Comparison of ENCODE assay signal across 13 cellular contexts in the genomic region with DNA sequence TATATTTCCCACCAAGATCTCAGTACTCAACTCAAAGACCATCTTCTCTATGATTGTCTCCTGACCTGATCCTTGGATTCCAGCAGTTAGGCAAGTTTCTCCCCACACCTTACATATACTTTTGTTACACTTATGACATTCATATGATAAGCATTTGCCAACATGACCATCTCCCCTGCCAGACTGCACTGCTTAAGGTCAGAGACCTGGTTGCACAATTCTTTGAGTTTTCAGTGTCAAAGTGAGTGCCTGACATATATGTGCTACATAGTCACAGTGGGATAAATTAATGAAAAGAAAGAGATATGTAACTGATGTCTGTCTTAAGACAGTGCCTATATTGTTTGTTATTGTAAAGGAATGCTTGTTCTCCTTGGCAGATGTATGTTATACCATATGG. TPM values are rescaled to one million over a fixed set of nuclear protein-coding genes. Genes with fewer than 3 reads are reported as not detected.
DNase-seq lines count a peak whose midpoint lies in the region; ATAC-seq, FAIRE-seq and TF ChIP-seq lines count a peak whose summit lies in the region.
"Had no signal": no experiment of that assay in that cellular context is flagged by ENCODE, and none has a peak within 500 bp of the region (broad histone marks: within the 10 kb centered on the region; RNA-seq: fewer than 3 reads in every experiment).

No MANE protein-coding gene starts in this region.

- TF ChIP-seq EP300 in HepG2 (IDR thresholded peaks at IDR 0.05; ENCODE audit: low read depth in 2 of 2, low read length in 2 of 2) (no peak), HepG2 (CRISPR knock-in tag; IDR thresholded peaks at IDR 0.05; ENCODE audit: borderline replicate concordance) (no peak)

- no peak overlapping the region for H3K23ac ChIP-seq in IMR-90 (ENCODE audit: low read depth, low read length)

- no peak overlapping the region for H2AK9ac ChIP-seq in IMR-90 (replicated peaks; ENCODE audit: low read depth, low read length, poor library complexity)

- H3K79me2 ChIP-seq in HepG2 (ENCODE audit: insufficient read depth, low read length), result peaks cover 8% of the 10 kb centered on the region

- H3K18ac ChIP-seq in IMR-90 (ENCODE audit: low read depth, low read length), result no peak overlapping the region

- H2BK5ac ChIP-seq in IMR-90 (ENCODE audit: low read depth, low read length, poor library complexity, severe bottlenecking), result no peak overlapping the region

- H3K4me3 ChIP-seq in IMR-90 (ENCODE audit: insufficient read depth, low read depth, low read length), result no peak overlapping the region
- H3K4me3 ChIP-seq in HepG2 (replicated peaks in 1 of 3; ENCODE audit: insufficient read depth in 1 of 3, low read depth in 2 of 3, low read length in 3 of 3), result no peak overlapping the region

- no peak overlapping the region for H2AK5ac ChIP-seq in IMR-90 (ENCODE audit: low read depth, low read length)

- no peak overlapping the region for H2BK15ac ChIP-seq in IMR-90 (ENCODE audit: low read depth, low read length)

- H3K56ac ChIP-seq in IMR-90 (ENCODE audit: extremely low read depth, insufficient read depth, low read length), result no peak overlapping the region

- H2BK20ac ChIP-seq in IMR-90 (ENCODE audit: low read depth, low read length), result no peak overlapping the region

- H4K8ac ChIP-seq in IMR-90 (ENCODE audit: low read depth in 2 of 2, low read length in 2 of 2), result no peak overlapping the region

- FAIRE-seq in HepG2 (lab: Jason Lieb, UNC), result no peak
- FAIRE-seq in urothelium cell line (lab: Jason Lieb, UNC), result no peak

- no peaks in the 10 kb centered on the region for H3K9me1 ChIP-seq in IMR-90 (ENCODE audit: insufficient read depth, low read length)

- H3K4me2 ChIP-seq in IMR-90 (ENCODE audit: low read depth, low read length), result no peak overlapping the region
- H3K4me2 ChIP-seq in HepG2 (ENCODE audit: low read depth, low read length), result no peak overlapping the region

- TF ChIP-seq RAD21 in IMR-90 (IDR thresholded peaks at IDR 0.05; ENCODE audit: low read length) (no peak), HepG2 (CRISPR knock-in tag; IDR thresholded peaks at IDR 0.05) (no peak)

- peaks cover 5 to 9% of the 10 kb centered on the region in 2 experiments; a peak in 3 of 4 replicates for H3K79me1 ChIP-seq in IMR-90 (ENCODE audit: low read depth in 1 of 2, low read length in 2 of 2)

- TF ChIP-seq CTCF in IMR-90 (conservative IDR thresholded peaks at IDR 0.05; ENCODE audit: low read depth, low read length), result no peak
- TF ChIP-seq CTCF in HepG2 (CRISPR knock-in tag; IDR thresholded peaks at IDR 0.05), result no peak

- POLR2A ChIA-PET in IMR-90 (lab: Charles Lee; ENCODE audit: unreplicated experiment), result no interaction called here
- POLR2A ChIA-PET in HepG2 (lab: Yijun Ruan, JAX), result interaction anchor here (0.7 kb wide), 1 partner anchor 34 kb away, joined by 3 read pairs; no protein-coding TSS in a partner anchor

- TF ChIP-seq POLR2A in IMR-90 (IDR thresholded peaks at IDR 0.05; ENCODE audit: low read depth, low read length) (no peak), erythroblast (IDR thresholded peaks at IDR 0.05; ENCODE audit: low read length) (no peak), HepG2 (IDR thresholded peaks at IDR 0.05; ENCODE audit: insufficient read depth in 1 of 2, low read depth in 2 of 2, low read length in 2 of 2) (no peak)

- CTCF ChIA-PET in IMR-90 (lab: Yijun Ruan, JAX), result interaction anchor here (0.6 kb wide), 1 partner anchor 229 kb away, joined by 3 read pairs; no protein-coding TSS in a partner anchor
- CTCF ChIA-PET in HepG2 (lab: Yijun Ruan, JAX; ENCODE audit: low intra/inter-chr PET ratio, low total read pairs), result no interaction called here

- H3K14ac ChIP-seq in IMR-90 (replicated peaks; ENCODE audit: low read depth, low read length), result no peak overlapping the region

- H3K27me3 ChIP-seq in IMR-90 (ENCODE audit: control insufficient read depth, insufficient read depth, low read length) (no peaks in the 10 kb centered on the region), HepG2 (ENCODE audit: control insufficient read depth in 1 of 2, insufficient read depth in 2 of 2, low read length in 2 of 2) (no peaks in the 10 kb centered on the region)
- H3K27me3 ChIP-seq: BE2C had no signal

- BruUV-seq in IMR-90 (replicated peaks; lab: Mats Ljungman, UMichigan) (no TSS peak), HepG2 (replicated peaks; lab: Mats Ljungman, UMichigan) (no TSS peak)

- no peak overlapping the region for H4K5ac ChIP-seq in IMR-90 (ENCODE audit: low read depth, low read length)

- H3K4me1 ChIP-seq in IMR-90 (ENCODE audit: control insufficient read depth, insufficient read depth, low read length) (peaks cover 2% of the 10 kb centered on the region), HepG2 (ENCODE audit: insufficient read depth, low read length) (peaks cover 22% of the 10 kb centered on the region)
- H3K4me1 ChIP-seq: BE2C had no signal

- H4K20me1 ChIP-seq in IMR-90 (ENCODE audit: insufficient read depth, low read length) (peaks cover 7% of the 10 kb centered on the region), HepG2 (ENCODE audit: insufficient read depth, low read length) (peaks cover 4% of the 10 kb centered on the region)

- H3K36me3 ChIP-seq in IMR-90 (ENCODE audit: control insufficient read depth, insufficient read depth, low read length), result no peaks in the 10 kb centered on the region
- no peaks in the 10 kb centered on the region for H3K36me3 ChIP-seq in HepG2 (replicated peaks in 1 of 2; ENCODE audit: control insufficient read depth in 1 of 2, insufficient read depth in 2 of 2, low read length in 2 of 2)
- H3K36me3 ChIP-seq: BE2C had no signal

- H2AFZ ChIP-seq in IMR-90 (replicated peaks; ENCODE audit: low read length, poor library complexity) (no peak overlapping the region), HepG2 (ENCODE audit: low read length) (no peak overlapping the region)

- H3K9me3 ChIP-seq in IMR-90 (ENCODE audit: control insufficient read depth, insufficient read depth, low read length) (no peaks in the 10 kb centered on the region), HepG2 (ENCODE audit: low read length) (no peaks in the 10 kb centered on the region)
- H3K9me3 ChIP-seq: BE2C had no signal

- H3K27ac ChIP-seq in IMR-90 (ENCODE audit: insufficient read depth, low read length) (no peak overlapping the region), HepG2 (ENCODE audit: extremely low read length, insufficient read depth, low read length) (no peak overlapping the region)

- H2BK120ac ChIP-seq in IMR-90 (ENCODE audit: low read depth, low read length), result no peak overlapping the region

- dilution Hi-C loops in IMR-90 (cut with HindIII; ENCODE audit: low sequenced_read_pairs, unreplicated experiment), result no loop called here

- intact Hi-C loops in IMR-90 (cut with micrococcal nuclease), result loop anchor here (5.0 kb wide), 1 partner anchor 113 kb away; a partner anchor contains a TSS
- intact Hi-C loops in HepG2 (cut with micrococcal nuclease; ENCODE audit: unreplicated experiment), result no loop called here
- intact Hi-C loops in posterior vena cava (cut with DNase I), result no loop called here

- H3K4ac ChIP-seq in IMR-90 (ENCODE audit: low read depth, low read length), result no peak overlapping the region

- peak; percentile 36 for DNase-seq in IMR-90
- peak; percentile 14 for DNase-seq in OCI-M1 (lab: John Stamatoyannopoulos, UW)
- peak; percentile 37 for DNase-seq in erythroblast (lab: John Stamatoyannopoulos, UW)
- no peak for DNase-seq in HepG2 (ENCODE audit: low spot score)
- no peak for DNase-seq in posterior vena cava (ENCODE audit: low spot score)
- DNase-seq in urothelium cell line (ENCODE audit: low spot score), result no peak
- DNase-seq in NCI-H2107 (lab: John Stamatoyannopoulos, UW), result no peak
- no peak for DNase-seq in NCI-H345 (lab: John Stamatoyannopoulos, UW)
- DNase-seq: BE2C; CD4-positive, alpha-beta memory T cell; NCI-H146; NCI-H510A; SIG-M5 had no signal

- no peak overlapping the region for H4K91ac ChIP-seq in IMR-90 (ENCODE audit: insufficient read depth, low read depth, low read length)

- ATAC-seq in IMR-90 (ENCODE audit: low read depth), result no peak
- no peak for ATAC-seq in HepG2

- in situ Hi-C loops in IMR-90 (cut with MboI; ENCODE audit: low sequenced_read_pairs), result no loop called here
- in situ Hi-C loops in HepG2 (cut with HindIII; ENCODE audit: extremely low pct_ligation_motif_present, low pct_unique_long_range_greater_than_20kb), result no loop called here

- H3K9ac ChIP-seq in IMR-90 (ENCODE audit: low read depth, low read length), result no peak overlapping the region
- no peak overlapping the region for H3K9ac ChIP-seq in HepG2 (ENCODE audit: insufficient read depth, low read depth, low read length)

TF ChIP-seq in IMR-90, 13 proteins besides CTCF, POLR2A, EP300 and RAD21 (continues in another document):
- TF ChIP-seq MAZ (IDR thresholded peaks at IDR 0.05; ENCODE audit: borderline replicate concordance, low read depth, low read length), result no peak

RNA-seq across cellular contexts. Expression of a gene that starts 3.5 kb away (rescaled TPM):
- 17.7 and 48.9 TPM in 2 replicates for total RNA-seq in IMR-90 (2012; rRNA removed)
- 10.5 and 12.5 TPM in 2 replicates for polyA plus RNA-seq in IMR-90 (2012; rRNA removed)
- 0.65 and 0.97 TPM in 2 replicates for polyA plus RNA-seq in IMR-90 (2012; cell fraction: cytosol; rRNA removed)
- 0.39 and 6.1 TPM in 2 replicates for polyA plus RNA-seq in IMR-90 (2012; cell fraction: nucleus; rRNA removed; ENCODE audit: low replicate concordance)
- 39.7 and 66.9 TPM in 2 replicates for total RNA-seq in HepG2 (2016; rRNA removed; fragmentation: Illumina TruSeq; extraction: Trizol)
- 8.8 and 11.8 TPM in 2 replicates for total RNA-seq in HepG2 (2016; cell fraction: cytosol; rRNA removed; fragmentation: Illumina TruSeq; extraction: Trizol; ENCODE audit: low read depth)
- 39.2 and 73.4 TPM in 2 replicates for total RNA-seq in HepG2 (2016; cell fraction: insoluble cytoplasmic fraction; rRNA removed; fragmentation: Illumina TruSeq; extraction: Trizol)
- total RNA-seq in HepG2 (2016; cell fraction: membrane; rRNA removed; fragmentation: Illumina TruSeq; extraction: Trizol), result 21.6 and 37.2 TPM in 2 replicates
- 16.0 and 21.7 TPM in 2 replicates for total RNA-seq in HepG2 (2016; cell fraction: nucleus; rRNA removed; fragmentation: Illumina TruSeq; extraction: Trizol)
- polyA plus RNA-seq in HepG2 (2011; rRNA removed), result 6.2 and 10.5 TPM in 2 replicates
- 2.1 and 4.5 TPM in 2 replicates for polyA plus RNA-seq in HepG2 (2011; cell fraction: cytosol; rRNA removed)
- 3.3 and 5.6 TPM in 2 replicates for polyA plus RNA-seq in HepG2 (2011; cell fraction: nucleus; rRNA removed)
- 12.7 and 12.8 TPM in 2 replicates for polyA plus RNA-seq in HepG2 (2012)
- polyA plus RNA-seq in HepG2 (2016; cell fraction: cytosol; fragmentation: Illumina TruSeq; extraction: Trizol; ENCODE audit: low read depth), result 8.6 and 9.2 TPM in 2 replicates
- 36.8 and 40.1 TPM in 2 replicates for polyA plus RNA-seq in HepG2 (2016; cell fraction: insoluble cytoplasmic fraction; fragmentation: Illumina TruSeq; extraction: Trizol; ENCODE audit: low read depth)
- polyA plus RNA-seq in HepG2 (2016; cell fraction: membrane; fragmentation: Illumina TruSeq; extraction: Trizol; ENCODE audit: low read depth), result 14.1 and 15.5 TPM in 2 replicates
- polyA plus RNA-seq in HepG2 (2016; cell fraction: nucleus; fragmentation: Illumina TruSeq; extraction: Trizol; ENCODE audit: insufficient read depth, low read depth), result 14.8 and 21.0 TPM in 2 replicates
- polyA minus RNA-seq in HepG2 (2011; rRNA and poly(A)+ RNA removed; ENCODE audit: low replicate concordance), result 6.2 and 25.5 TPM in 2 replicates
- polyA minus RNA-seq in HepG2 (2011; cell fraction: cytosol; rRNA and poly(A)+ RNA removed), result 17.4 and 25.9 TPM in 2 replicates
- polyA minus RNA-seq in HepG2 (2011; cell fraction: nucleus; rRNA and poly(A)+ RNA removed), result 19.4 and 20.2 TPM in 2 replicates
- 10 to 100 TPM; 46.3 to 52.3 TPM for total RNA-seq in posterior vena cava

Comparison
In these comparisons a context has a peak if more than half of its experiments do, and no peak if none do; other contexts are left out.
1. DNase-seq: peak in IMR-90 (single experiment), OCI-M1 (single experiment) and erythroblast (2 of 2); none in HepG2 (single experiment), posterior vena cava (single experiment), urothelium cell line (single experiment), NCI-H2107 (single experiment) and NCI-H345 (single experiment).